Comparison of ENCODE assay signal across 4 cellular contexts in the genomic region with DNA sequence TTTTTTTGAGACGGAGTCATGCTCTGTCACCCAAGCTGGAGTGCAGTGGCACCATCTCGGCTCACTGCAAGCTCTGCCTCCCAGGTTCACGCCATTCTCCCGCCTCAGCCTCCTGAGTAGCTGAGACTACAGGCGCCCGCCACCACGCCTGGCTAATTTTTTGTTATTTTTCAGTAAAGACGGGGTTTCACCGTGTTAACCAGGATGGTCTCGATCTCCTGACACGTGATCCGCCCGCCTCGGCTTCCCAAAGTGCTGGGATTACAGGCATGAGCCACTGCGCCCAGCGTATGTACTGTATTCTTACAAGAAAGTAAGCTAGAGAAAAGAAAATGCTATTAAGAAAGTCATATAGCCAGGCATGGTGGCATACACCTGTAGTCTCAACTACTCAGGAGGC.
DNase-seq lines count a peak whose midpoint lies in the region; ATAC-seq and TF ChIP-seq lines count a peak whose summit lies in the region.
"Not testable (repeated sequence)": the region's sequence is repeated elsewhere in the genome, so short reads cannot be mapped to it uniquely, and the experiment has no call there.

No MANE protein-coding gene starts in this region.

- peaks cover 42% of the 10 kb centered on the region for H3K9me3 Mint-ChIP-seq in dendritic cell treated with granulocyte-macrophage colony-stimulating factor and Interleukin-4, amounts not matched to agents 40 ng/mL and 50 ng/mL, for 4 days
- peaks cover 0 to 11% of the 10 kb centered on the region in 2 donors for H3K9me3 Mint-ChIP-seq in stimulated activated naive B cell treated with anti-CD40 and anti-IgM and Interleukin-4, amounts not matched to agents 10 μg/mL and 1 μg/mL and 100 μg/mL, for 72 hours

- not testable (repeated sequence) for H3K4me3 ChIP-seq in lower lobe of right lung, spleen

- H3K36me3 ChIP-seq in lower lobe of right lung, spleen: not testable (repeated sequence)

- peaks cover 18% of the 10 kb centered on the region for H3K4me1 Mint-ChIP-seq in dendritic cell treated with granulocyte-macrophage colony-stimulating factor and Interleukin-4, amounts not matched to agents 40 ng/mL and 50 ng/mL, for 4 days (ENCODE audit: low read depth)
- not testable (repeated sequence) for H3K4me1 Mint-ChIP-seq in stimulated activated naive B cell treated with anti-CD40 and anti-IgM and Interleukin-4, amounts not matched to agents 10 μg/mL and 1 μg/mL and 100 μg/mL, for 72 hours

- not testable (repeated sequence) for H3K27me3 Mint-ChIP-seq in dendritic cell treated with granulocyte-macrophage colony-stimulating factor and Interleukin-4, amounts not matched to agents 40 ng/mL and 50 ng/mL, for 4 days; stimulated activated naive B cell treated with anti-CD40 and anti-IgM and Interleukin-4, amounts not matched to agents 10 μg/mL and 1 μg/mL and 100 μg/mL, for 72 hours

- not testable (repeated sequence) for H3K36me3 Mint-ChIP-seq in dendritic cell treated with granulocyte-macrophage colony-stimulating factor and Interleukin-4, amounts not matched to agents 40 ng/mL and 50 ng/mL, for 4 days (ENCODE audit: low read depth); stimulated activated naive B cell treated with anti-CD40 and anti-IgM and Interleukin-4, amounts not matched to agents 10 μg/mL and 1 μg/mL and 100 μg/mL, for 72 hours

- H3K4me3 Mint-ChIP-seq in dendritic cell treated with granulocyte-macrophage colony-stimulating factor and Interleukin-4, amounts not matched to agents 40 ng/mL and 50 ng/mL, for 4 days; stimulated activated naive B cell treated with anti-CD40 and anti-IgM and Interleukin-4, amounts not matched to agents 10 μg/mL and 1 μg/mL and 100 μg/mL, for 72 hours: not testable (repeated sequence)

- not testable (repeated sequence) for H3K27me3 ChIP-seq in lower lobe of right lung (ENCODE audit: low read depth); spleen (replicated peaks in 1 of 7)

- WGBS in spleen, 5 donors: 89 to 96% (median 93%) methylated on average over 16 of the region's 16 CpGs

- TF ChIP-seq POLR2A in spleen (IDR thresholded peaks at IDR 0.05): not testable (repeated sequence)

- not testable (repeated sequence) for TF ChIP-seq CTCF in lower lobe of right lung (IDR thresholded peaks at IDR 0.05); spleen (IDR thresholded peaks at IDR 0.05 in 8 of 11, conservative IDR thresholded peaks at IDR 0.05 in 3 of 11)

- intact Hi-C loops in dendritic cell treated with granulocyte-macrophage colony-stimulating factor and Interleukin-4, amounts not matched to agents 40 ng/mL and 50 ng/mL, for 4 days (cut with micrococcal nuclease): loop anchor here (10.0 kb wide), 2 partner anchors 88 to 442 kb away; partner anchors contain the start of gene CMC1
- intact Hi-C loops in lower lobe of right lung (cut with DNase I); spleen (cut with DNase I; ENCODE audit: low total_unique reads): not testable (repeated sequence)

- H3K27ac ChIP-seq in lower lobe of right lung, spleen: not testable (repeated sequence)

- not testable (repeated sequence) for ATAC-seq in lower lobe of right lung; stimulated activated naive B cell treated with anti-CD40 and anti-IgM and Interleukin-4, amounts not matched to agents 10 μg/mL and 1 μg/mL and 100 μg/mL, for 72 hours (replicated peaks)

- peak; percentile 34 for DNase-seq in lower lobe of right lung
- peak; percentile 51 for DNase-seq in spleen
- DNase-seq in stimulated activated naive B cell treated with anti-CD40 and anti-IgM and Interleukin-4, amounts not matched to agents 10 μg/mL and 1 μg/mL and 100 μg/mL, for 72 hours: not testable (repeated sequence)

- peak overlapping the region; percentile 71 for H3K27ac Mint-ChIP-seq in dendritic cell treated with granulocyte-macrophage colony-stimulating factor and Interleukin-4, amounts not matched to agents 40 ng/mL and 50 ng/mL, for 4 days
- H3K27ac Mint-ChIP-seq in stimulated activated naive B cell treated with anti-CD40 and anti-IgM and Interleukin-4, amounts not matched to agents 10 μg/mL and 1 μg/mL and 100 μg/mL, for 72 hours: peak overlapping the region; percentile 14

- H3K4me1 ChIP-seq in lower lobe of right lung: not testable (repeated sequence)
- H3K4me1 ChIP-seq in spleen: peaks cover 0 to 11% (median 4%) of the 10 kb centered on the region in 6 donors

- not testable (repeated sequence) for H3K9me3 ChIP-seq in lower lobe of right lung
- peaks cover 0 to 37% (median 28%) of the 10 kb centered on the region in 8 donors for H3K9me3 ChIP-seq in spleen
